Comparison of ENCODE assay signal across 1 cellular context in genomic region chr15:78859971-78860733, GRCh38.
TF ChIP-seq lines count a peak whose summit lies in the region.

No MANE protein-coding gene starts in this region.

TF ChIP-seq in HepG2, 621 proteins besides CTCF, POLR2A, EP300 and RAD21 (continued from another document and continues in another):
- TF ChIP-seq ZNF720 (CRISPR knock-in tag; IDR thresholded peaks at IDR 0.05): no peak
- 0 out of 2 replicates have a peak, but pooled peaks have one; percentile 34 for TF ChIP-seq ZNF205 (CRISPR knock-in tag; IDR thresholded peaks at IDR 0.05)
- no peak for TF ChIP-seq ZNF256 (CRISPR knock-in tag; conservative IDR thresholded peaks at IDR 0.05)
- no peak for TF ChIP-seq NR0B2 (CRISPR knock-in tag; IDR thresholded peaks at IDR 0.05)
- TF ChIP-seq ZNF576 (CRISPR knock-in tag; IDR thresholded peaks at IDR 0.05): no peak
- TF ChIP-seq ELF1 (CRISPR knock-in tag; IDR thresholded peaks at IDR 0.05): no peak
- no peak for TF ChIP-seq ZNF326 (CRISPR knock-in tag; IDR thresholded peaks at IDR 0.05; ENCODE audit: borderline replicate concordance)
- 0 out of 2 replicates have a peak, but pooled peaks have one; percentile 42 for TF ChIP-seq SNAPC2 (CRISPR knock-in tag; IDR thresholded peaks at IDR 0.05)
- TF ChIP-seq, protein P1, sequence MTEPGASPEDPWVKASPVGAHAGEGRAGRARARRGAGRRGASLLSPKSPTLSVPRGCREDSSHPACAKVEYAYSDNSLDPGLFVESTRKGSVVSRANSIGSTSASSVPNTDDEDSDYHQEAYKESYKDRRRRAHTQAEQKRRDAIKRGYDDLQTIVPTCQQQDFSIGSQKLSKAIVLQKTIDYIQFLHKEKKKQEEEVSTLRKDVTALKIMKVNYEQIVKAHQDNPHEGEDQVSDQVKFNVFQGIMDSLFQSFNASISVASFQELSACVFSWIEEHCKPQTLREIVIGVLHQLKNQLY (CRISPR knock-in tag; IDR thresholded peaks at IDR 0.05): 0 out of 2 replicates have a peak, but pooled peaks have one; percentile 42
- no peak for TF ChIP-seq ZNF432 (CRISPR knock-in tag; IDR thresholded peaks at IDR 0.05; ENCODE audit: borderline replicate concordance)
- TF ChIP-seq ZNF749 (CRISPR knock-in tag; IDR thresholded peaks at IDR 0.05; ENCODE audit: borderline replicate concordance): no peak
- TF ChIP-seq EED (CRISPR knock-in tag; IDR thresholded peaks at IDR 0.05): no peak
- TF ChIP-seq NR2C2 (CRISPR knock-in tag; IDR thresholded peaks at IDR 0.05; ENCODE audit: borderline replicate concordance): no peak
- TF ChIP-seq KDM3A (CRISPR knock-in tag; IDR thresholded peaks at IDR 0.05; ENCODE audit: low read depth): no peak
- no peak for TF ChIP-seq CREB1 (IDR thresholded peaks at IDR 0.05)
- TF ChIP-seq CREB1 (CRISPR knock-in tag; IDR thresholded peaks at IDR 0.05): peak; percentile 34; the same call in 1 of the 2 replicates
- TF ChIP-seq THRA (CRISPR knock-in tag; IDR thresholded peaks at IDR 0.05; ENCODE audit: borderline replicate concordance): peak; percentile 46; the same call in 1 of the 2 replicates
- TF ChIP-seq, protein P2, sequence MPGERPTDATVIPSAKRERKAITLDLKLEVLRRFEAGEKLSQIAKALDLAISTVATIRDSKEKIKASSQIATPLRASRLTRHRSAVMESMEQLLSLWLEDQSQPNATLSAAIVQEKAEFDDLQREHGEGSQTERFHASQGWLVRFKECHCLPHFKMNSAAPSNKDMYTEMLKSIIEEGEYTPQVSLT (CRISPR knock-in tag; IDR thresholded peaks at IDR 0.05; ENCODE audit: borderline replicate concordance, low read depth): no peak
- TF ChIP-seq ZNF263 (CRISPR knock-in tag; IDR thresholded peaks at IDR 0.05): no peak
- TF ChIP-seq ZBTB7B (CRISPR knock-in tag; IDR thresholded peaks at IDR 0.05): 0 out of 2 replicates have a peak, but pooled peaks have one; percentile 21
- peak; percentile 82; the same call in 1 of the 2 replicates for TF ChIP-seq ZNF768 (CRISPR knock-in tag; IDR thresholded peaks at IDR 0.05)
- no peak for TF ChIP-seq NPAS2 (CRISPR knock-in tag; IDR thresholded peaks at IDR 0.05; ENCODE audit: borderline replicate concordance)
- no peak for TF ChIP-seq RNF219 (CRISPR knock-in tag; IDR thresholded peaks at IDR 0.05)
- TF ChIP-seq U2AF2 (IDR thresholded peaks at IDR 0.05; ENCODE audit: low read depth, low read length): no peak
- TF ChIP-seq ISX (CRISPR knock-in tag; conservative IDR thresholded peaks at IDR 0.05): no peak
- TF ChIP-seq ESRRA (CRISPR knock-in tag; IDR thresholded peaks at IDR 0.05; ENCODE audit: low read depth): no peak
- peak; percentile 98 for TF ChIP-seq MAF1 (CRISPR knock-in tag; IDR thresholded peaks at IDR 0.05; ENCODE audit: borderline replicate concordance)
- TF ChIP-seq, protein P3, sequence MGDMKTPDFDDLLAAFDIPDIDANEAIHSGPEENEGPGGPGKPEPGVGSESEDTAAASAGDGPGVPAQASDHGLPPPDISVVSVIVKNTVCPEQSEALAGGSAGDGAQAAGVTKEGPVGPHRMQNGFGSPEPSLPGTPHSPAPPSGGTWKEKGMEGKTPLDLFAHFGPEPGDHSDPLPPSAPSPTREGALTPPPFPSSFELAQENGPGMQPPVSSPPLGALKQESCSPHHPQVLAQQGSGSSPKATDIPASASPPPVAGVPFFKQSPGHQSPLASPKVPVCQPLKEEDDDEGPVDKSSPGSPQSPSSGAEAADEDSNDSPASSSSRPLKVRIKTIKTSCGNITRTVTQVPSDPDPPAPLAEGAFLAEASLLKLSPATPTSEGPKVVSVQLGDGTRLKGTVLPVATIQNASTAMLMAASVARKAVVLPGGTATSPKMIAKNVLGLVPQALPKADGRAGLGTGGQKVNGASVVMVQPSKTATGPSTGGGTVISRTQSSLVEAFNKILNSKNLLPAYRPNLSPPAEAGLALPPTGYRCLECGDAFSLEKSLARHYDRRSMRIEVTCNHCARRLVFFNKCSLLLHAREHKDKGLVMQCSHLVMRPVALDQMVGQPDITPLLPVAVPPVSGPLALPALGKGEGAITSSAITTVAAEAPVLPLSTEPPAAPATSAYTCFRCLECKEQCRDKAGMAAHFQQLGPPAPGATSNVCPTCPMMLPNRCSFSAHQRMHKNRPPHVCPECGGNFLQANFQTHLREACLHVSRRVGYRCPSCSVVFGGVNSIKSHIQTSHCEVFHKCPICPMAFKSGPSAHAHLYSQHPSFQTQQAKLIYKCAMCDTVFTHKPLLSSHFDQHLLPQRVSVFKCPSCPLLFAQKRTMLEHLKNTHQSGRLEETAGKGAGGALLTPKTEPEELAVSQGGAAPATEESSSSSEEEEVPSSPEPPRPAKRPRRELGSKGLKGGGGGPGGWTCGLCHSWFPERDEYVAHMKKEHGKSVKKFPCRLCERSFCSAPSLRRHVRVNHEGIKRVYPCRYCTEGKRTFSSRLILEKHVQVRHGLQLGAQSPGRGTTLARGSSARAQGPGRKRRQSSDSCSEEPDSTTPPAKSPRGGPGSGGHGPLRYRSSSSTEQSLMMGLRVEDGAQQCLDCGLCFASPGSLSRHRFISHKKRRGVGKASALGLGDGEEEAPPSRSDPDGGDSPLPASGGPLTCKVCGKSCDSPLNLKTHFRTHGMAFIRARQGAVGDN (CRISPR knock-in tag; IDR thresholded peaks at IDR 0.05): peak; percentile 54; the same call in 1 of the 2 replicates
- TF ChIP-seq SP140L (CRISPR knock-in tag; IDR thresholded peaks at IDR 0.05; ENCODE audit: borderline replicate concordance): no peak
- no peak for TF ChIP-seq ZNF766 (CRISPR knock-in tag; IDR thresholded peaks at IDR 0.05; ENCODE audit: borderline replicate concordance)
- no peak for TF ChIP-seq HNF4G (IDR thresholded peaks at IDR 0.05; ENCODE audit: borderline replicate concordance, low read depth, low read length)
- TF ChIP-seq HNF4G (CRISPR knock-in tag; IDR thresholded peaks at IDR 0.05; ENCODE audit: borderline replicate concordance, low read depth): no peak
- TF ChIP-seq TBP (CRISPR knock-in tag; IDR thresholded peaks at IDR 0.05): no peak
- no peak for TF ChIP-seq ATF3 (CRISPR knock-in tag; IDR thresholded peaks at IDR 0.05)
- no peak for TF ChIP-seq ARNT (IDR thresholded peaks at IDR 0.05)
- TF ChIP-seq BATF2 (CRISPR knock-in tag; IDR thresholded peaks at IDR 0.05): no peak
- TF ChIP-seq SRSF4 (IDR thresholded peaks at IDR 0.05; ENCODE audit: low read depth, low read length, poor library complexity, severe bottlenecking): no peak
- no peak for TF ChIP-seq TCF7 (IDR thresholded peaks at IDR 0.05; ENCODE audit: low read depth)
- TF ChIP-seq KIAA2018 (CRISPR knock-in tag; IDR thresholded peaks at IDR 0.05; ENCODE audit: borderline replicate concordance): no peak
- no peak for TF ChIP-seq ZBTB14 (CRISPR knock-in tag; IDR thresholded peaks at IDR 0.05)
- TF ChIP-seq ZNF33A (CRISPR knock-in tag; IDR thresholded peaks at IDR 0.05; ENCODE audit: borderline replicate concordance): 0 out of 2 replicates have a peak, but pooled peaks have one; percentile 53
- no peak for TF ChIP-seq ZFP41 (CRISPR knock-in tag; IDR thresholded peaks at IDR 0.05; ENCODE audit: borderline replicate concordance)
